16 cellular contexts compared by ENCODE assay signal in genomic region chr2:10691521-10691920, GRCh38. TPM values are rescaled to one million over a fixed set of nuclear protein-coding genes. Genes with fewer than 3 reads are reported as not detected.
DNase-seq lines count a peak whose midpoint lies in the region; ATAC-seq and TF ChIP-seq lines count a peak whose summit lies in the region.
"Had no signal": no experiment of that assay in that cellular context is flagged by ENCODE, and none has a peak within 500 bp of the region (broad histone marks: within the 10 kb centered on the region; RNA-seq: fewer than 3 reads in every experiment).

No MANE protein-coding gene starts in this region.

- H2AFZ ChIP-seq in DND-41 (ENCODE audit: low read depth, low read length) = no peak overlapping the region

- peak overlapping the region; percentile 99; the same call in 1 of the 2 replicates for H3K4me2 ChIP-seq in DND-41 (ENCODE audit: insufficient read depth, low read length)

- no peaks in the 10 kb centered on the region for H3K9me3 Mint-ChIP-seq in activated T-helper 1 cell treated with anti-CD3 and anti-CD28 coated beads, Interleukin-12 subunit alpha, Interleukin-12 subunit beta, Interleukin-2, Interleukin-4 antibody, amounts not matched to agents 30 ng/mL and 10 ng/mL and 1 ng/mL, durations not matched to agents 14 hours and 24 hours and 36 hours
- no peaks in the 10 kb centered on the region for H3K9me3 Mint-ChIP-seq in osteocyte (ENCODE audit: unreplicated experiment)

- intact Hi-C loops in activated T-helper 1 cell treated with anti-CD3 and anti-CD28 coated beads, Interleukin-12 subunit alpha, Interleukin-12 subunit beta, Interleukin-2, Interleukin-4 antibody, amounts not matched to agents 30 ng/mL and 10 ng/mL and 1 ng/mL, durations not matched to agents 14 hours and 24 hours and 36 hours (cut with micrococcal nuclease) = loop anchor here (2.0 kb wide), 1 partner anchor 119 kb away; no protein-coding TSS in a partner anchor
- intact Hi-C loops in esophagus squamous epithelium (cut with DNase I) = no loop called here

- peaks cover 2% of the 10 kb centered on the region for H3K36me3 Mint-ChIP-seq in activated T-helper 1 cell treated with anti-CD3 and anti-CD28 coated beads, Interleukin-12 subunit alpha, Interleukin-12 subunit beta, Interleukin-2, Interleukin-4 antibody, amounts not matched to agents 30 ng/mL and 10 ng/mL and 1 ng/mL, durations not matched to agents 14 hours and 24 hours and 36 hours (ENCODE audit: low read depth)
- H3K36me3 Mint-ChIP-seq in osteocyte (ENCODE audit: unreplicated experiment) = no peaks in the 10 kb centered on the region

- DNase-seq in activated CD8-positive, alpha-beta memory T cell treated with anti-CD3 and anti-CD28 coated beads, Interleukin-2, amount 50 U/mL, for 48 hours = peak; percentile 34
- DNase-seq in activated CD8-positive, alpha-beta memory T cell treated with anti-CD3 and anti-CD28 coated beads, Interleukin-2, amount 50 U/mL, for 4 hours = no peak
- DNase-seq in DND-41 = no peak
- DNase-seq in activated T-helper 1 cell treated with anti-CD3 and anti-CD28 coated beads, Interleukin-12 subunit alpha, Interleukin-12 subunit beta, Interleukin-2, Interleukin-4 antibody, amounts not matched to agents 30 ng/mL and 10 ng/mL and 1 ng/mL, durations not matched to agents 14 hours and 24 hours and 36 hours (ENCODE audit: low spot score) = no peak
- DNase-seq in osteocyte (ENCODE audit: extremely low spot score, unreplicated experiment) = peak; percentile 34
- DNase-seq in esophagus squamous epithelium (lab: John Stamatoyannopoulos, UW) = no peak
- DNase-seq: CD8-positive, alpha-beta memory T cell; H7; NCI-H1417; NCI-H2029; NCI-H2171 treated with DMSO at 0.1 percent for 48 hours; NCI-H774; Peyer's patch; SHP77 had no signal

- no peaks in the 10 kb centered on the region for H3K27me3 Mint-ChIP-seq in activated T-helper 1 cell treated with anti-CD3 and anti-CD28 coated beads, Interleukin-12 subunit alpha, Interleukin-12 subunit beta, Interleukin-2, Interleukin-4 antibody, amounts not matched to agents 30 ng/mL and 10 ng/mL and 1 ng/mL, durations not matched to agents 14 hours and 24 hours and 36 hours (ENCODE audit: insufficient read depth)
- no peaks in the 10 kb centered on the region for H3K27me3 Mint-ChIP-seq in osteocyte (ENCODE audit: unreplicated experiment)

- H3K4me1 ChIP-seq in DND-41 (ENCODE audit: insufficient read depth, low read length) (peaks cover 42% of the 10 kb centered on the region), esophagus squamous epithelium (peaks cover 9 to 36% (median 15%) of the 10 kb centered on the region in 3 donors)

- no peak overlapping the region for H3K4me3 ChIP-seq in DND-41 (ENCODE audit: low read depth in 1 of 2, low read length in 2 of 2)
- no peak overlapping the region for H3K4me3 ChIP-seq in esophagus squamous epithelium
- H3K4me3 ChIP-seq: Peyer's patch had no signal

- WGBS in esophagus squamous epithelium, 2 donors = 89 to 94% methylated on average over 5 to 6 of the region's 6 CpGs

- H4K20me1 ChIP-seq in DND-41 (ENCODE audit: insufficient read depth, low read length) = peaks cover 29% of the 10 kb centered on the region

- no peak overlapping the region for H3K4me3 Mint-ChIP-seq in activated T-helper 1 cell treated with anti-CD3 and anti-CD28 coated beads, Interleukin-12 subunit alpha, Interleukin-12 subunit beta, Interleukin-2, Interleukin-4 antibody, amounts not matched to agents 30 ng/mL and 10 ng/mL and 1 ng/mL, durations not matched to agents 14 hours and 24 hours and 36 hours
- no peak overlapping the region for H3K4me3 Mint-ChIP-seq in osteocyte (ENCODE audit: unreplicated experiment)

- H3K27me3 ChIP-seq in DND-41 (ENCODE audit: insufficient read depth, low read length, poor library complexity) (no peaks in the 10 kb centered on the region), esophagus squamous epithelium (no peaks in the 10 kb centered on the region)
- H3K27me3 ChIP-seq: Peyer's patch had no signal

- no peak for TF ChIP-seq POLR2A in esophagus squamous epithelium (IDR thresholded peaks at IDR 0.05)

- H3K27ac Mint-ChIP-seq in activated T-helper 1 cell treated with anti-CD3 and anti-CD28 coated beads, Interleukin-12 subunit alpha, Interleukin-12 subunit beta, Interleukin-2, Interleukin-4 antibody, amounts not matched to agents 30 ng/mL and 10 ng/mL and 1 ng/mL, durations not matched to agents 14 hours and 24 hours and 36 hours = peak overlapping the region; percentile 69
- no peak overlapping the region for H3K27ac Mint-ChIP-seq in osteocyte (ENCODE audit: unreplicated experiment)

- TF ChIP-seq CTCF in DND-41 (IDR thresholded peaks at IDR 0.05; ENCODE audit: borderline replicate concordance, extremely low read depth, low read length, poor library complexity, severe bottlenecking) = no peak
- no peak for TF ChIP-seq CTCF in osteocyte (IDR thresholded peaks at IDR 0.05)
- no peak for TF ChIP-seq CTCF in esophagus squamous epithelium (IDR thresholded peaks at IDR 0.05)

- H3K36me3 ChIP-seq in DND-41 (ENCODE audit: insufficient read depth, low read length) (peaks cover 13% of the 10 kb centered on the region), esophagus squamous epithelium (no peaks in the 10 kb centered on the region)
- H3K36me3 ChIP-seq: Peyer's patch had no signal

- H3K79me2 ChIP-seq in DND-41 (ENCODE audit: insufficient read depth, low read length) = peaks cover 40% of the 10 kb centered on the region

- ATAC-seq in DND-41 (ENCODE audit: insufficient read depth, low read depth) = no peak
- no peak for ATAC-seq in HG03045 (IDR thresholded peaks at IDR 0.05; ENCODE audit: unreplicated experiment)

- H3K27ac ChIP-seq in DND-41 (ENCODE audit: low read length) (no peak overlapping the region), esophagus squamous epithelium (no peak overlapping the region)
- H3K27ac ChIP-seq: Peyer's patch had no signal

- peaks cover 8% of the 10 kb centered on the region for H3K4me1 Mint-ChIP-seq in activated T-helper 1 cell treated with anti-CD3 and anti-CD28 coated beads, Interleukin-12 subunit alpha, Interleukin-12 subunit beta, Interleukin-2, Interleukin-4 antibody, amounts not matched to agents 30 ng/mL and 10 ng/mL and 1 ng/mL, durations not matched to agents 14 hours and 24 hours and 36 hours (ENCODE audit: low read depth)
- H3K4me1 Mint-ChIP-seq in osteocyte (ENCODE audit: unreplicated experiment) = peaks cover 6% of the 10 kb centered on the region

- H3K9me3 ChIP-seq in DND-41 (ENCODE audit: insufficient read depth, low read length, severe bottlenecking) (no peaks in the 10 kb centered on the region), esophagus squamous epithelium (no peaks in the 10 kb centered on the region)
- H3K9me3 ChIP-seq: Peyer's patch had no signal

- H3K9ac ChIP-seq in DND-41 (ENCODE audit: low read depth, low read length) = no peak overlapping the region

RNA-seq across cellular contexts. Expression of gene NOL10, which starts 1.7 kb away (rescaled TPM):
- total RNA-seq in activated T-helper 1 cell treated with anti-CD3 and anti-CD28 coated beads, Interleukin-12 subunit alpha, Interleukin-12 subunit beta, Interleukin-2, Interleukin-4 antibody, amounts not matched to agents 30 ng/mL and 10 ng/mL and 1 ng/mL, durations not matched to agents 14 hours and 24 hours and 36 hours = 47.0 and 48.2 TPM in 2 replicates
- total RNA-seq in osteocyte = 25.3 and 26.1 TPM in 2 replicates
- 10 to 100 TPM; 14.5 to 34.3 (median 22.2) TPM for total RNA-seq in esophagus squamous epithelium

RNA-seq across cellular contexts. Expression of gene ATP6V1C2, which starts 29.9 kb away (rescaled TPM):
- total RNA-seq in activated T-helper 1 cell treated with anti-CD3 and anti-CD28 coated beads, Interleukin-12 subunit alpha, Interleukin-12 subunit beta, Interleukin-2, Interleukin-4 antibody, amounts not matched to agents 30 ng/mL and 10 ng/mL and 1 ng/mL, durations not matched to agents 14 hours and 24 hours and 36 hours = 0.05 and 0.24 TPM in 2 replicates
- total RNA-seq in osteocyte = not detected in 2 replicates
- total RNA-seq in esophagus squamous epithelium = 10 to 100 TPM in 3 of 4 donors, 1 to 10 TPM in 1; 2.3 to 17.3 (median 10.6) TPM
- total RNA-seq: LHCN-M2 had no signal

Comparison
In these comparisons a context has a peak if more than half of its experiments do, and no peak if none do; other contexts are left out.
1. DNase-seq: peak in activated CD8-positive, alpha-beta memory T cell treated with anti-CD3 and anti-CD28 coated beads, Interleukin-2, amount 50 U/mL, for 48 hours (single experiment) and osteocyte (single experiment); none in activated CD8-positive, alpha-beta memory T cell treated with anti-CD3 and anti-CD28 coated beads, Interleukin-2, amount 50 U/mL, for 4 hours (single experiment), DND-41 (single experiment), activated T-helper 1 cell treated with anti-CD3 and anti-CD28 coated beads, Interleukin-12 subunit alpha, Interleukin-12 subunit beta, Interleukin-2, Interleukin-4 antibody, amounts not matched to agents 30 ng/mL and 10 ng/mL and 1 ng/mL, durations not matched to agents 14 hours and 24 hours and 36 hours (single experiment) and esophagus squamous epithelium (single experiment).